ENCODE assay signal across 19 cellular contexts in genomic region chr7:102075553-102076135, GRCh38.
A peak's percentile ranks its signal among the peaks of the same experiment; 100 is the strongest.
DNase-seq lines count a peak whose midpoint lies in the region; ATAC-seq and TF ChIP-seq lines count a peak whose summit lies in the region.
"Had no signal": no experiment of that assay in that cellular context is flagged by ENCODE, and none has a peak within 500 bp of the region (broad histone marks: within the 10 kb centered on the region; RNA-seq: fewer than 3 reads in every experiment).

No MANE protein-coding gene starts in this region.

- H3K4me1 Mint-ChIP-seq in GM23338 (peaks cover 40% of the 10 kb centered on the region), HFFc6 (ENCODE audit: low read depth) (peaks cover 32% of the 10 kb centered on the region), type B pancreatic cell (ENCODE audit: unreplicated experiment) (peaks cover 20% of the 10 kb centered on the region)

- peaks cover 14% of the 10 kb centered on the region for H3K27me3 Mint-ChIP-seq in GM23338 (ENCODE audit: insufficient read depth, low read depth, poor library complexity)
- no peaks in the 10 kb centered on the region; the same call in 1 of the 2 replicates for H3K27me3 Mint-ChIP-seq in HFFc6 (ENCODE audit: insufficient read depth)
- H3K27me3 Mint-ChIP-seq in type B pancreatic cell, result no peaks in the 10 kb centered on the region
- H3K27me3 Mint-ChIP-seq: B cell; CD8-positive, alpha-beta memory T cell; IgD-negative memory B cell had no signal

- H3K4me2 ChIP-seq in GM23338, result no peak overlapping the region

- H3K27me3 ChIP-seq in GM23338 (ENCODE audit: insufficient read depth), result no peaks in the 10 kb centered on the region
- H3K27me3 ChIP-seq: BLaER1 treated with 17β-estradiol and CSF1 and Interleukin-3, amounts not matched to agents 10 nM and 100 nM had no signal

- H3K27ac Mint-ChIP-seq in GM23338 (no peak overlapping the region; the same call in 1 of the 2 replicates), HFFc6 (peak overlapping the region; percentile 24; the same call in 1 of the 2 replicates), type B pancreatic cell (peak overlapping the region; percentile 63)
- H3K27ac Mint-ChIP-seq: B cell, IgD-negative memory B cell had no signal

- no peaks in the 10 kb centered on the region; the same call in none of the 2 replicates for H4K20me1 ChIP-seq in GM23338 (replicated peaks; ENCODE audit: insufficient read depth)

- ATAC-seq in GM23338, result no peak
- peak; percentile 52 for ATAC-seq in left colon
- no peak for ATAC-seq in GM18867 (IDR thresholded peaks at IDR 0.05; ENCODE audit: unreplicated experiment)
- ATAC-seq: GM12878, HepG2 had no signal

- no peaks in the 10 kb centered on the region; the same call in 1 of the 2 replicates for H3K36me3 ChIP-seq in GM23338 (ENCODE audit: insufficient read depth)

- H3K4me3 Mint-ChIP-seq in GM23338, result no peak overlapping the region
- H3K4me3 Mint-ChIP-seq in HFFc6, result no peak overlapping the region
- H3K4me3 Mint-ChIP-seq in type B pancreatic cell, result no peak overlapping the region
- H3K4me3 Mint-ChIP-seq: B cell; CD8-positive, alpha-beta memory T cell; IgD-negative memory B cell had no signal

- no peaks in the 10 kb centered on the region for H3K9me2 ChIP-seq in GM23338 (ENCODE audit: insufficient read depth)

- H3K9me3 Mint-ChIP-seq in GM23338 (peaks cover 5% of the 10 kb centered on the region; the same call in 2 of the 3 replicates), HFFc6 (peaks cover 8% of the 10 kb centered on the region), type B pancreatic cell (peaks cover 3% of the 10 kb centered on the region)

- 0 out of 2 replicates have a peak, but pooled peaks cover 5% of the 10 kb centered on the region for H3F3A ChIP-seq in GM23338 (replicated peaks; ENCODE audit: low read depth)

- TF ChIP-seq CTCF in GM23338 (conservative IDR thresholded peaks at IDR 0.05; ENCODE audit: low read depth in 2 of 2) (no peak), HFFc6 (IDR thresholded peaks at IDR 0.05) (no peak), type B pancreatic cell (conservative IDR thresholded peaks at IDR 0.05) (no peak)

- H3K4me3 ChIP-seq in GM23338, result no peak overlapping the region
- H3K4me3 ChIP-seq: BLaER1 treated with 17β-estradiol and CSF1 and Interleukin-3, amounts not matched to agents 10 nM and 100 nM; GM12878 had no signal

- peaks cover 23% of the 10 kb centered on the region for H3K4me1 ChIP-seq in GM23338 (ENCODE audit: insufficient read depth)

- intact Hi-C loops in left colon (cut with DNase I, micrococcal nuclease), result no loop called here

- no peak overlapping the region for H2AFZ ChIP-seq in GM23338

- peak overlapping the region; percentile 14; the same call in 1 of the 2 replicates for H3K27ac ChIP-seq in GM23338 (ENCODE audit: low read depth)

- H3K79me2 ChIP-seq in GM23338 (replicated peaks; ENCODE audit: insufficient read depth), result no peaks in the 10 kb centered on the region; the same call in none of the 2 replicates

- no peak for DNase-seq in GM23338 (ENCODE audit: low spot score)
- DNase-seq in HFFc6, result no peak
- no peak for DNase-seq in left colon
- no peak for DNase-seq in type B pancreatic cell (ENCODE audit: extremely low spot score, unreplicated experiment)
- no peak for DNase-seq in NCI-H1694 treated with DMSO at 0.1 percent for 48 hours (lab: John Stamatoyannopoulos, UW)
- DNase-seq: CD8-positive, alpha-beta memory T cell; COR-L47; DMS 273 treated with DMSO at 0.1 percent for 48 hours; DMS53; DND-41; EL; GOT3; H7 had no signal

- H3K36me3 Mint-ChIP-seq in GM23338 (ENCODE audit: low read depth) (peaks cover 40% of the 10 kb centered on the region), HFFc6 (ENCODE audit: low read depth) (peaks cover 24% of the 10 kb centered on the region), type B pancreatic cell (peaks cover 24% of the 10 kb centered on the region)

TF ChIP-seq in GM23338, 12 proteins besides CTCF, POLR2A, EP300 and RAD21 (continues in another document):
- TF ChIP-seq ZNF114 (CRISPR knock-in tag; IDR thresholded peaks at IDR 0.05) (no peak), CREB1 (CRISPR knock-in tag; IDR thresholded peaks at IDR 0.05; ENCODE audit: low read depth) (no peak), POLR2AphosphoS5 (IDR thresholded peaks at IDR 0.05; ENCODE audit: low read depth) (no peak), EZH2 (IDR thresholded peaks at IDR 0.05; ENCODE audit: low read depth, unreplicated experiment) (no peak), REST (IDR thresholded peaks at IDR 0.05; ENCODE audit: unreplicated experiment) (no peak), NANOG (IDR thresholded peaks at IDR 0.05; ENCODE audit: borderline replicate concordance) (no peak), JUNB (IDR thresholded peaks at IDR 0.05; ENCODE audit: unreplicated experiment) (no peak), STAT1 (IDR thresholded peaks at IDR 0.05; ENCODE audit: unreplicated experiment) (no peak), ZNF331 (CRISPR knock-in tag; IDR thresholded peaks at IDR 0.05; ENCODE audit: low read depth) (no peak), ETS1 (IDR thresholded peaks at IDR 0.05) (no peak)
